ENCODE assay signal across 1 cellular context in the genomic region with DNA sequence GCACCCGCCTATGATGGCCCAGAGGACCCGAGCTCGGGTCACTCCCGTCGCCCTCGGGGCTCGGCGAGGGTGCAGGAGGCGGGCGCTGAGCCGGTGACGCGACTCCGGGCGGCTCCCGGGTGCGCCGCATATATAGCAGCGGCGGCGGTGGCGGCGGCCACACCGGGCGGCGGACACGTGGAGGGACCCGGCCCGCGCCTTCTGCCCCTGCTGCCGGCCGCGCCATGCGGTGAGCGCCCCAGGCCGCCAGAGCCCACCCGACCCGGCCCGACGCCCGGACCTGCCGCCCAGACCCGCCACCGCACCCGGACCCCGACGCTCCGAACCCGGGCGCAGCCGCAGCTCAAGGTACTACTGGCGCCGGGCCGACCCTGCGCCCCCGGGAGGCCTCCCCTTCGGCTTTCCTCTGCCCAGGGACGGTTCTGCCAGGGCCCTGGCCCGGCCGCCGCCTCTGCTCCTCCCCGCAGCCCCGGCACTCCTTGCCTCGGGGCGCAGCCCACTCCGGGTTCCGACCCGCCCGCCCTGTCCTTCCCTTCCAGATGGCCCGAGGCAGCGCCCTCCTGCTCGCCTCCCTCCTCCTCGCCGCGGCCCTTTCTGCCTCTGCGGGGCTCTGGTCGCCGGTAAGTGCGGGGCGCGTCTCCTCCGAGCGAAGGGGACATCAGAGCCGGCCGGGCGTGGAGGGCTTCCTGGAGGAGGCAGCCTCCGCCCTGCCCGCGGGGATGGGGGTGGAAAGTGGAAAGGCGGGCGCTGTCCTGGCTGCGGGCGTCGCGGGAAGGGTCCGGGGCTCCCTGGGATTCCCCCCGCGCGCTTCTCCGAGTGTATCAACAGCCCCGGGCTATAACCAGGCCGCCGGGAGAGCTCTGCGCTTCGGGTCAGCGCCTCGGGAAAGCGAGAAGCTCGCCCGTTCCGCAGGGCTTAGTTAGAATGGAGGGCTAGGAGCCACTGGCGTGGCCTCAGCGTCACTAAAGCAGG.
TF ChIP-seq lines count a peak whose summit lies in the region.

A gene with protein sequence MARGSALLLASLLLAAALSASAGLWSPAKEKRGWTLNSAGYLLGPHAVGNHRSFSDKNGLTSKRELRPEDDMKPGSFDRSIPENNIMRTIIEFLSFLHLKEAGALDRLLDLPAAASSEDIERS (plus strand): TSS at position 160 of the 972 bp plus-strand sequence. CDS start 380 bp downstream, at position 540.

TF ChIP-seq in K562, 482 proteins besides CTCF, POLR2A, EP300 and RAD21 (continued from another document and continues in another):
- TF ChIP-seq, protein P1, sequence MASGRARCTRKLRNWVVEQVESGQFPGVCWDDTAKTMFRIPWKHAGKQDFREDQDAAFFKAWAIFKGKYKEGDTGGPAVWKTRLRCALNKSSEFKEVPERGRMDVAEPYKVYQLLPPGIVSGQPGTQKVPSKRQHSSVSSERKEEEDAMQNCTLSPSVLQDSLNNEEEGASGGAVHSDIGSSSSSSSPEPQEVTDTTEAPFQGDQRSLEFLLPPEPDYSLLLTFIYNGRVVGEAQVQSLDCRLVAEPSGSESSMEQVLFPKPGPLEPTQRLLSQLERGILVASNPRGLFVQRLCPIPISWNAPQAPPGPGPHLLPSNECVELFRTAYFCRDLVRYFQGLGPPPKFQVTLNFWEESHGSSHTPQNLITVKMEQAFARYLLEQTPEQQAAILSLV (tag; IDR thresholded peaks at IDR 0.05), result no peak
- TF ChIP-seq, protein P2, sequence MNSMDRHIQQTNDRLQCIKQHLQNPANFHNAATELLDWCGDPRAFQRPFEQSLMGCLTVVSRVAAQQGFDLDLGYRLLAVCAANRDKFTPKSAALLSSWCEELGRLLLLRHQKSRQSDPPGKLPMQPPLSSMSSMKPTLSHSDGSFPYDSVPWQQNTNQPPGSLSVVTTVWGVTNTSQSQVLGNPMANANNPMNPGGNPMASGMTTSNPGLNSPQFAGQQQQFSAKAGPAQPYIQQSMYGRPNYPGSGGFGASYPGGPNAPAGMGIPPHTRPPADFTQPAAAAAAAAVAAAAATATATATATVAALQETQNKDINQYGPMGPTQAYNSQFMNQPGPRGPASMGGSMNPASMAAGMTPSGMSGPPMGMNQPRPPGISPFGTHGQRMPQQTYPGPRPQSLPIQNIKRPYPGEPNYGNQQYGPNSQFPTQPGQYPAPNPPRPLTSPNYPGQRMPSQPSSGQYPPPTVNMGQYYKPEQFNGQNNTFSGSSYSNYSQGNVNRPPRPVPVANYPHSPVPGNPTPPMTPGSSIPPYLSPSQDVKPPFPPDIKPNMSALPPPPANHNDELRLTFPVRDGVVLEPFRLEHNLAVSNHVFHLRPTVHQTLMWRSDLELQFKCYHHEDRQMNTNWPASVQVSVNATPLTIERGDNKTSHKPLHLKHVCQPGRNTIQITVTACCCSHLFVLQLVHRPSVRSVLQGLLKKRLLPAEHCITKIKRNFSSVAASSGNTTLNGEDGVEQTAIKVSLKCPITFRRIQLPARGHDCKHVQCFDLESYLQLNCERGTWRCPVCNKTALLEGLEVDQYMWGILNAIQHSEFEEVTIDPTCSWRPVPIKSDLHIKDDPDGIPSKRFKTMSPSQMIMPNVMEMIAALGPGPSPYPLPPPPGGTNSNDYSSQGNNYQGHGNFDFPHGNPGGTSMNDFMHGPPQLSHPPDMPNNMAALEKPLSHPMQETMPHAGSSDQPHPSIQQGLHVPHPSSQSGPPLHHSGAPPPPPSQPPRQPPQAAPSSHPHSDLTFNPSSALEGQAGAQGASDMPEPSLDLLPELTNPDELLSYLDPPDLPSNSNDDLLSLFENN (IDR thresholded peaks at IDR 0.05; ENCODE audit: low read depth in 2 of 2, low read length in 2 of 2), result no peak
- no peak for TF ChIP-seq MEF2A (IDR thresholded peaks at IDR 0.05; ENCODE audit: control insufficient read depth, low read depth, low read length)
- no peak for TF ChIP-seq DPF2 (IDR thresholded peaks at IDR 0.05)
- TF ChIP-seq, protein P3, sequence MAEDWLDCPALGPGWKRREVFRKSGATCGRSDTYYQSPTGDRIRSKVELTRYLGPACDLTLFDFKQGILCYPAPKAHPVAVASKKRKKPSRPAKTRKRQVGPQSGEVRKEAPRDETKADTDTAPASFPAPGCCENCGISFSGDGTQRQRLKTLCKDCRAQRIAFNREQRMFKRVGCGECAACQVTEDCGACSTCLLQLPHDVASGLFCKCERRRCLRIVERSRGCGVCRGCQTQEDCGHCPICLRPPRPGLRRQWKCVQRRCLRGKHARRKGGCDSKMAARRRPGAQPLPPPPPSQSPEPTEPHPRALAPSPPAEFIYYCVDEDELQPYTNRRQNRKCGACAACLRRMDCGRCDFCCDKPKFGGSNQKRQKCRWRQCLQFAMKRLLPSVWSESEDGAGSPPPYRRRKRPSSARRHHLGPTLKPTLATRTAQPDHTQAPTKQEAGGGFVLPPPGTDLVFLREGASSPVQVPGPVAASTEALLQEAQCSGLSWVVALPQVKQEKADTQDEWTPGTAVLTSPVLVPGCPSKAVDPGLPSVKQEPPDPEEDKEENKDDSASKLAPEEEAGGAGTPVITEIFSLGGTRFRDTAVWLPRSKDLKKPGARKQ (CRISPR knock-in tag; IDR thresholded peaks at IDR 0.05), result no peak
- no peak for TF ChIP-seq HCFC1 (IDR thresholded peaks at IDR 0.05; ENCODE audit: low read depth, low read length)
- peak; percentile 67; the same call in 1 of the 2 replicates for TF ChIP-seq PHF8 (IDR thresholded peaks at IDR 0.05; ENCODE audit: borderline replicate concordance, low read length)
- TF ChIP-seq SP2 (IDR thresholded peaks at IDR 0.05; ENCODE audit: extremely low read depth, low read depth, low read length, poor library complexity, severe bottlenecking), result no peak
- TF ChIP-seq NR3C1 (CRISPR knock-in tag; IDR thresholded peaks at IDR 0.05), result no peak; the same call in 1 of the 2 replicates
- TF ChIP-seq PURB (CRISPR knock-in tag; IDR thresholded peaks at IDR 0.05; ENCODE audit: low read depth), result no peak
- TF ChIP-seq CBX3 (IDR thresholded peaks at IDR 0.05; ENCODE audit: borderline replicate concordance in 1 of 2, low read length in 2 of 2), result no peak
- TF ChIP-seq ZNF212 (CRISPR knock-in tag; IDR thresholded peaks at IDR 0.05), result no peak
- TF ChIP-seq SMAD4 (CRISPR knock-in tag; conservative IDR thresholded peaks at IDR 0.05), result peak; percentile 43
- TF ChIP-seq CEBPB (tag; IDR thresholded peaks at IDR 0.05), result no peak
- TF ChIP-seq HNRNPH1 (optimal IDR thresholded peaks at IDR 0.05; ENCODE audit: low read depth, low read length), result no peak
- no peak for TF ChIP-seq SRSF1 (IDR thresholded peaks at IDR 0.05; ENCODE audit: low read depth, low read length)
- TF ChIP-seq MTA3 (IDR thresholded peaks at IDR 0.05; ENCODE audit: borderline replicate concordance), result no peak
- no peak for TF ChIP-seq ZNF589 (CRISPR knock-in tag; IDR thresholded peaks at IDR 0.05; ENCODE audit: low read depth)
- no peak for TF ChIP-seq GABPA (tag; conservative IDR thresholded peaks at IDR 0.05; ENCODE audit: low read depth)
- TF ChIP-seq, protein P4, sequence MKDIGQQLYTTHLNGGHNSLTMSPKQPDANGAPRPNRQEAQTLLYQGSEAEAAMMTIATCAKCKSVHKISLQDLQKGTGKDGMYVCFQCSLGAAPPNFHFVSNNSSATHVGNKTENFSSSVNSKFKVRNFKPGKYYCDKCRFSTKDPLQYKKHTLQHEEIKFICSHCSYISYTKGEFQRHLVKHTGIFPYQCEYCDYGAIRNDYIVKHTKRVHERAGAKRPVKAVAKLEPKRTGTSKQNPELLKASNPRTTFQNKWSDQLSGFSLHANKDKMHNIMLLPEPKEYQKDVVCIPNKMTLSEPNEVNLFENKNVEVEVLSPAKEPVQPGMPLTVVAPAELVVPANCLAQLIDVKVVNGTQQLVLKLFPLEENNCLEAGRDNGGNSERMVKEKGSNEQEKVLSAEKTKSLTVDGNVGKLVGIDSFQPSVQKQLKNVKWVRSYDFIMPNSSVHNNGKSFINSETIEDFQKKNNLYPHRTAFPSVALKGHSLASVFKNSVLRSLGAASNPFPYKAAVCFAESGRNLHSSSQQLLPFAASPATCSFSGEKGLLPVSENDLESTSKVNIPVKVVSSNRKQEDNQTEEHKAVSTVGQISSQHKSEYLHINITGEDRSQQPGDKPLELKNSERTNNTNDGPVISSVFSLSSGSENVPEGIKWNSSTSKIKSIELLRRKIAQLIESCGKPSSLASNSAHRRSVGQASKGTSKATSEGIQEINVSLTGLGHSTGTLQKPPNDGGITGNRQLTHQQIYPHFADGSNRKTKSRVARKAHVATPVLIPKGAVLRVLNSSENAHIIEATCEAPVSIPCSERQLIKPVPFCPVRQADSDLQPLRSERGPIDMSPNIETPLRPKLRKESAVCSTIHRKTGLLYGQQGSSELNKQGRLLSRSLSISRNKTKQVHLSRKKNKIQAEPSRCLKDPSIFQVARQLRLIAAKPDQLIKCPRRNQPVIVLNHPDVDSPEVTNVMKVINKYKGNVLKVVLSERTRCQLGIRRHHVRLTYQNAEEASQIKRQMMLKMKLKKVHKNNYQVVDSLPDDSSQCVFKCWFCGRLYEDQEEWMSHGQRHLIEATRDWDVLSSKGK (CRISPR knock-in tag; IDR thresholded peaks at IDR 0.05), result no peak
- peak; percentile 94 for TF ChIP-seq POLR2G (IDR thresholded peaks at IDR 0.05; ENCODE audit: low read depth, low read length)
- TF ChIP-seq CEBPG (CRISPR knock-in tag; IDR thresholded peaks at IDR 0.05), result no peak
- no peak for TF ChIP-seq CEBPG (tag; conservative IDR thresholded peaks at IDR 0.05 in 1 of 2, IDR thresholded peaks at IDR 0.05 in 1 of 2)
- no peak for TF ChIP-seq BHLHE40 (IDR thresholded peaks at IDR 0.05; ENCODE audit: low read length)
- TF ChIP-seq, protein P5, sequence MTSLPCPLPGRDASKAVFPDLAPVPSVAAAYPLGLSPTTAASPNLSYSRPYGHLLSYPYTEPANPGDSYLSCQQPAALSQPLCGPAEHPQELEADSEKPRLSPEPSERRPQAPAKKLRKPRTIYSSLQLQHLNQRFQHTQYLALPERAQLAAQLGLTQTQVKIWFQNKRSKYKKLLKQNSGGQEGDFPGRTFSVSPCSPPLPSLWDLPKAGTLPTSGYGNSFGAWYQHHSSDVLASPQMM (CRISPR knock-in tag; IDR thresholded peaks at IDR 0.05), result no peak
- no peak for TF ChIP-seq HSF4 (CRISPR knock-in tag; IDR thresholded peaks at IDR 0.05; ENCODE audit: borderline replicate concordance)
- no peak for TF ChIP-seq ZNF224 (CRISPR knock-in tag; IDR thresholded peaks at IDR 0.05)
- no peak for TF ChIP-seq ZFP1 (CRISPR knock-in tag; IDR thresholded peaks at IDR 0.05)
- TF ChIP-seq, protein P6, sequence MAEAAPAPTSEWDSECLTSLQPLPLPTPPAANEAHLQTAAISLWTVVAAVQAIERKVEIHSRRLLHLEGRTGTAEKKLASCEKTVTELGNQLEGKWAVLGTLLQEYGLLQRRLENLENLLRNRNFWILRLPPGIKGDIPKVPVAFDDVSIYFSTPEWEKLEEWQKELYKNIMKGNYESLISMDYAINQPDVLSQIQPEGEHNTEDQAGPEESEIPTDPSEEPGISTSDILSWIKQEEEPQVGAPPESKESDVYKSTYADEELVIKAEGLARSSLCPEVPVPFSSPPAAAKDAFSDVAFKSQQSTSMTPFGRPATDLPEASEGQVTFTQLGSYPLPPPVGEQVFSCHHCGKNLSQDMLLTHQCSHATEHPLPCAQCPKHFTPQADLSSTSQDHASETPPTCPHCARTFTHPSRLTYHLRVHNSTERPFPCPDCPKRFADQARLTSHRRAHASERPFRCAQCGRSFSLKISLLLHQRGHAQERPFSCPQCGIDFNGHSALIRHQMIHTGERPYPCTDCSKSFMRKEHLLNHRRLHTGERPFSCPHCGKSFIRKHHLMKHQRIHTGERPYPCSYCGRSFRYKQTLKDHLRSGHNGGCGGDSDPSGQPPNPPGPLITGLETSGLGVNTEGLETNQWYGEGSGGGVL (CRISPR knock-in tag; IDR thresholded peaks at IDR 0.05), result no peak
- TF ChIP-seq, protein P7, sequence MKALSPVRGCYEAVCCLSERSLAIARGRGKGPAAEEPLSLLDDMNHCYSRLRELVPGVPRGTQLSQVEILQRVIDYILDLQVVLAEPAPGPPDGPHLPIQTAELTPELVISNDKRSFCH (CRISPR knock-in tag; IDR thresholded peaks at IDR 0.05), result no peak
- TF ChIP-seq, protein P7 (tag; IDR thresholded peaks at IDR 0.05), result no peak
- TF ChIP-seq SAFB (IDR thresholded peaks at IDR 0.05; ENCODE audit: borderline replicate concordance, low read depth, low read length), result 0 out of 2 replicates have a peak, but pooled peaks have one; percentile 9
- peak; percentile 32; the same call in 1 of the 2 replicates for TF ChIP-seq ZBTB7A (IDR thresholded peaks at IDR 0.05; ENCODE audit: borderline replicate concordance, control insufficient read depth, low read depth, low read length)
- TF ChIP-seq ZNF184 (CRISPR knock-in tag; IDR thresholded peaks at IDR 0.05), result no peak
- no peak for TF ChIP-seq ZNF586 (CRISPR knock-in tag; conservative IDR thresholded peaks at IDR 0.05)
- TF ChIP-seq, protein P8, sequence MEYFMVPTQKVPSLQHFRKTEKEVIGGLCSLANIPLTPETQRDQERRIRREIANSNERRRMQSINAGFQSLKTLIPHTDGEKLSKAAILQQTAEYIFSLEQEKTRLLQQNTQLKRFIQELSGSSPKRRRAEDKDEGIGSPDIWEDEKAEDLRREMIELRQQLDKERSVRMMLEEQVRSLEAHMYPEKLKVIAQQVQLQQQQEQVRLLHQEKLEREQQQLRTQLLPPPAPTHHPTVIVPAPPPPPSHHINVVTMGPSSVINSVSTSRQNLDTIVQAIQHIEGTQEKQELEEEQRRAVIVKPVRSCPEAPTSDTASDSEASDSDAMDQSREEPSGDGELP (CRISPR knock-in tag; IDR thresholded peaks at IDR 0.05; ENCODE audit: borderline replicate concordance), result no peak
- TF ChIP-seq JUNB (CRISPR knock-in tag; conservative IDR thresholded peaks at IDR 0.05), result no peak
- TF ChIP-seq HOXB6 (CRISPR knock-in tag; IDR thresholded peaks at IDR 0.05; ENCODE audit: borderline replicate concordance), result no peak
- no peak for TF ChIP-seq KLF10 (CRISPR knock-in tag; IDR thresholded peaks at IDR 0.05)
- peak in 2 of 3 experiments; percentile 63 to 76 for TF ChIP-seq YY1 (IDR thresholded peaks at IDR 0.05; ENCODE audit: borderline replicate concordance in 1 of 3, control insufficient read depth in 1 of 3, extremely low read depth in 1 of 3, insufficient read depth in 3 of 3, insufficient read length in 1 of 3, insufficient replicate concordance in 2 of 3, low read depth in 1 of 3, low read length in 2 of 3)
- no peak for TF ChIP-seq SP1 (CRISPR knock-in tag; IDR thresholded peaks at IDR 0.05)
- TF ChIP-seq ZNF696 (CRISPR knock-in tag; conservative IDR thresholded peaks at IDR 0.05), result no peak
- TF ChIP-seq TAF7 (tag; IDR thresholded peaks at IDR 0.05), result no peak
- TF ChIP-seq, protein P9, sequence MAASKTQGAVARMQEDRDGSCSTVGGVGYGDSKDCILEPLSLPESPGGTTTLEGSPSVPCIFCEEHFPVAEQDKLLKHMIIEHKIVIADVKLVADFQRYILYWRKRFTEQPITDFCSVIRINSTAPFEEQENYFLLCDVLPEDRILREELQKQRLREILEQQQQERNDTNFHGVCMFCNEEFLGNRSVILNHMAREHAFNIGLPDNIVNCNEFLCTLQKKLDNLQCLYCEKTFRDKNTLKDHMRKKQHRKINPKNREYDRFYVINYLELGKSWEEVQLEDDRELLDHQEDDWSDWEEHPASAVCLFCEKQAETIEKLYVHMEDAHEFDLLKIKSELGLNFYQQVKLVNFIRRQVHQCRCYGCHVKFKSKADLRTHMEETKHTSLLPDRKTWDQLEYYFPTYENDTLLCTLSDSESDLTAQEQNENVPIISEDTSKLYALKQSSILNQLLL (CRISPR knock-in tag; IDR thresholded peaks at IDR 0.05; ENCODE audit: borderline replicate concordance), result no peak
